In the genomic region with DNA sequence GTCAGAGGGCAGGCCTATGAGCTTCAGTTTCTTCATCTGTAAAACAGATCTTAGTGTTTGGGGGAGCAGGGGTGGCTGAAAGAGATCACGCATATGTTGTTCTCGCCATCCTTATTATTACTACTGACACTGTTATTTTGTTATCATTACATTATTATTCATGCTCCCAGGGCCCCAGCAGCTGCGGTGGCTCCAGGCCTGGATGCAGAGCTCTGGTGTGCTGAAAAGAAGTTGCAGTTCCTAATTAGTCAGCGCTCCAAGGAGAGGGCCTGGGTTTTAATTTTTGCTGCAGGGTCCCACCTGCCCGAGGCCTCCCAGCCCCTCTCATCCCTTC, we compare ENCODE assay signal across 9 cellular contexts. TPM values are rescaled to one million over a fixed set of nuclear protein-coding genes. Genes with fewer than 3 reads are reported as not detected.
DNase-seq lines count a peak whose midpoint lies in the region; FAIRE-seq and TF ChIP-seq lines count a peak whose summit lies in the region.
"Had no signal": no experiment of that assay in that cellular context is flagged by ENCODE, and none has a peak within 500 bp of the region (broad histone marks: within the 10 kb centered on the region; RNA-seq: fewer than 3 reads in every experiment).

No MANE protein-coding gene starts in this region.

- H3K9me3 Mint-ChIP-seq in activated T-cell treated with anti-CD3 and anti-CD28 coated beads, Interleukin-2, amount 50 U/mL, for 24 hours: no peaks in the 10 kb centered on the region
- no peaks in the 10 kb centered on the region for H3K9me3 Mint-ChIP-seq in activated T-helper 2 cell treated with anti-CD3 and anti-CD28 coated beads, Interferon-gamma antibody, Interleukin-2, Interleukin-4, amounts not matched to agents 10 μg/mL and 5 μg/mL and 100 μg/mL, durations not matched to agents 14 hours and 24 hours and 36 hours

- peak overlapping the region; percentile 93 for H3K27ac ChIP-seq in kidney (ENCODE audit: low read depth in 2 of 2, low read length in 2 of 2)
- H3K27ac ChIP-seq in thyroid gland: peak overlapping the region; percentile 76 to 92 (median 92)

- intact Hi-C loops in activated T-helper 2 cell treated with anti-CD3 and anti-CD28 coated beads, Interferon-gamma antibody, Interleukin-2, Interleukin-4, amounts not matched to agents 10 μg/mL and 5 μg/mL and 100 μg/mL, durations not matched to agents 14 hours and 24 hours and 36 hours (cut with micrococcal nuclease): loop anchor here (2.0 kb wide), 1 partner anchor 15 kb away; no protein-coding TSS in a partner anchor
- intact Hi-C loops in kidney (cut with DNase I): no loop called here
- intact Hi-C loops in thyroid gland (cut with DNase I): no loop called here

- no peak for TF ChIP-seq CTCF in kidney (IDR thresholded peaks at IDR 0.05; ENCODE audit: borderline replicate concordance, extremely low read depth, insufficient read depth)
- TF ChIP-seq CTCF in thyroid gland (IDR thresholded peaks at IDR 0.05): no peak

- FAIRE-seq in kidney (lab: Jason Lieb, UNC): no peak
- FAIRE-seq in HTR-8/SVneo (lab: Jason Lieb, UNC): no peak

- DNase-seq in activated T-cell treated with anti-CD3 and anti-CD28 coated beads, Interleukin-2, amount 50 U/mL, for 24 hours: no peak
- DNase-seq in activated T-cell treated with anti-CD3 and anti-CD28 coated beads, Interleukin-2, amount 50 U/mL, for 1 hour: no peak
- no peak for DNase-seq in activated T-helper 2 cell treated with anti-CD3 and anti-CD28 coated beads, Interferon-gamma antibody, Interleukin-2, Interleukin-4, amounts not matched to agents 10 μg/mL and 5 μg/mL and 100 μg/mL, durations not matched to agents 14 hours and 24 hours and 36 hours (ENCODE audit: low spot score)
- DNase-seq in kidney: no peak
- DNase-seq in thyroid gland: no peak
- DNase-seq in HTR-8/SVneo (ENCODE audit: insufficient read length, low spot score): no peak
- DNase-seq in effector CD8-positive, alpha-beta T cell (lab: John Stamatoyannopoulos, UW): no peak
- no peak for DNase-seq in occipital lobe (lab: John Stamatoyannopoulos, UW)
- DNase-seq: NCI-H1694 treated with DMSO at 0.1 percent for 48 hours had no signal

- peaks cover 11% of the 10 kb centered on the region for H3K27me3 Mint-ChIP-seq in activated T-cell treated with anti-CD3 and anti-CD28 coated beads, Interleukin-2, amount 50 U/mL, for 24 hours
- H3K27me3 Mint-ChIP-seq in activated T-helper 2 cell treated with anti-CD3 and anti-CD28 coated beads, Interferon-gamma antibody, Interleukin-2, Interleukin-4, amounts not matched to agents 10 μg/mL and 5 μg/mL and 100 μg/mL, durations not matched to agents 14 hours and 24 hours and 36 hours (ENCODE audit: low read depth): peaks cover 5% of the 10 kb centered on the region

- H3K9ac ChIP-seq in kidney (ENCODE audit: low read length in 2 of 2): peak overlapping the region; percentile 36 to 74

- H3K9me3 ChIP-seq in kidney (ENCODE audit: control insufficient read depth in 1 of 2, low read length in 2 of 2) (no peaks in the 10 kb centered on the region), thyroid gland (no peaks in the 10 kb centered on the region)

- no peak overlapping the region for H3K27ac Mint-ChIP-seq in activated T-cell treated with anti-CD3 and anti-CD28 coated beads, Interleukin-2, amount 50 U/mL, for 24 hours
- H3K27ac Mint-ChIP-seq in activated T-helper 2 cell treated with anti-CD3 and anti-CD28 coated beads, Interferon-gamma antibody, Interleukin-2, Interleukin-4, amounts not matched to agents 10 μg/mL and 5 μg/mL and 100 μg/mL, durations not matched to agents 14 hours and 24 hours and 36 hours: no peak overlapping the region

- H3K36me3 ChIP-seq in kidney (ENCODE audit: control insufficient read depth in 1 of 2, insufficient read depth in 2 of 2, low read length in 2 of 2): peaks cover 2 to 5% of the 10 kb centered on the region in 2 donors
- H3K36me3 ChIP-seq in thyroid gland: no peaks in the 10 kb centered on the region

- 55 to 72% methylated on average over 5 of the region's 5 CpGs for WGBS in thyroid gland, 2 donors

- H3K27me3 ChIP-seq in thyroid gland: no peaks in the 10 kb centered on the region

- no peaks in the 10 kb centered on the region for H3K36me3 Mint-ChIP-seq in activated T-cell treated with anti-CD3 and anti-CD28 coated beads, Interleukin-2, amount 50 U/mL, for 24 hours (ENCODE audit: low read depth)
- no peaks in the 10 kb centered on the region for H3K36me3 Mint-ChIP-seq in activated T-helper 2 cell treated with anti-CD3 and anti-CD28 coated beads, Interferon-gamma antibody, Interleukin-2, Interleukin-4, amounts not matched to agents 10 μg/mL and 5 μg/mL and 100 μg/mL, durations not matched to agents 14 hours and 24 hours and 36 hours (ENCODE audit: low read depth)

- no peak for TF ChIP-seq POLR2A in thyroid gland (IDR thresholded peaks at IDR 0.05)

- peaks cover 81 to 85% of the 10 kb centered on the region in 2 donors for H3K4me1 ChIP-seq in kidney (ENCODE audit: control insufficient read depth in 1 of 2, insufficient read depth in 1 of 2, low read depth in 1 of 2, low read length in 2 of 2)
- peaks cover 76 to 97% of the 10 kb centered on the region in 2 donors for H3K4me1 ChIP-seq in thyroid gland

- H3K4me1 Mint-ChIP-seq in activated T-cell treated with anti-CD3 and anti-CD28 coated beads, Interleukin-2, amount 50 U/mL, for 24 hours (ENCODE audit: low read depth): peaks cover 45% of the 10 kb centered on the region
- H3K4me1 Mint-ChIP-seq in activated T-helper 2 cell treated with anti-CD3 and anti-CD28 coated beads, Interferon-gamma antibody, Interleukin-2, Interleukin-4, amounts not matched to agents 10 μg/mL and 5 μg/mL and 100 μg/mL, durations not matched to agents 14 hours and 24 hours and 36 hours (ENCODE audit: low read depth): peaks cover 26% of the 10 kb centered on the region

- H3K4me3 ChIP-seq in kidney (ENCODE audit: low read length in 2 of 2): peak overlapping the region in 1 of 2 donors; percentile 41
- peak overlapping the region in 1 of 3 donors; percentile 35 for H3K4me3 ChIP-seq in thyroid gland (replicated peaks in 1 of 3)

- peak overlapping the region; percentile 42 for H3K4me3 Mint-ChIP-seq in activated T-cell treated with anti-CD3 and anti-CD28 coated beads, Interleukin-2, amount 50 U/mL, for 24 hours
- peak overlapping the region; percentile 40 for H3K4me3 Mint-ChIP-seq in activated T-helper 2 cell treated with anti-CD3 and anti-CD28 coated beads, Interferon-gamma antibody, Interleukin-2, Interleukin-4, amounts not matched to agents 10 μg/mL and 5 μg/mL and 100 μg/mL, durations not matched to agents 14 hours and 24 hours and 36 hours (ENCODE audit: low read depth)

RNA-seq across cellular contexts. Expression of a gene that starts 19.5 kb away (rescaled TPM):
- total RNA-seq in activated T-helper 2 cell treated with anti-CD3 and anti-CD28 coated beads, Interferon-gamma antibody, Interleukin-2, Interleukin-4, amounts not matched to agents 10 μg/mL and 5 μg/mL and 100 μg/mL, durations not matched to agents 14 hours and 24 hours and 36 hours: 1.3 and 2.9 TPM in 2 replicates
- total RNA-seq in kidney (122 TPM), thyroid gland (10 to 100 TPM; 52.3 to 81.8 (median 62.6) TPM), occipital lobe (37.1 TPM)
- 116 TPM for polyA plus RNA-seq in kidney (ENCODE audit: insufficient read depth, low read depth, low replicate concordance)
